ENCODE assay signal across 1 cellular context in genomic region chr14:89351958-89352404, GRCh38.
TF ChIP-seq lines count a peak whose summit lies in the region.

No MANE protein-coding gene starts in this region.

TF ChIP-seq in HepG2, 621 proteins besides CTCF, POLR2A, EP300 and RAD21 (continued from another document and continues in another):
- TF ChIP-seq KLF16 (CRISPR knock-in tag; IDR thresholded peaks at IDR 0.05) (no peak), CHD4 (IDR thresholded peaks at IDR 0.05; ENCODE audit: borderline replicate concordance, low read length) (peak; percentile 98), TOPORS (CRISPR knock-in tag; IDR thresholded peaks at IDR 0.05) (no peak), SALL1 (CRISPR knock-in tag; IDR thresholded peaks at IDR 0.05) (peak; percentile 8; the same call in 1 of the 2 replicates), NFATC3 (CRISPR knock-in tag; IDR thresholded peaks at IDR 0.05) (no peak; the same call in 1 of the 2 replicates), ZSCAN9 (CRISPR knock-in tag; IDR thresholded peaks at IDR 0.05; ENCODE audit: borderline replicate concordance) (peak; percentile 69; the same call in 1 of the 2 replicates), NR0B2 (CRISPR knock-in tag; IDR thresholded peaks at IDR 0.05) (no peak), ZFP41 (CRISPR knock-in tag; IDR thresholded peaks at IDR 0.05; ENCODE audit: borderline replicate concordance) (no peak), ZSCAN12 (CRISPR knock-in tag; IDR thresholded peaks at IDR 0.05) (no peak), ZNF530 (CRISPR knock-in tag; IDR thresholded peaks at IDR 0.05; ENCODE audit: low read depth) (no peak), ZNF513 (CRISPR knock-in tag; conservative IDR thresholded peaks at IDR 0.05) (no peak), FIP1L1 (IDR thresholded peaks at IDR 0.05; ENCODE audit: borderline replicate concordance, insufficient read depth, low read depth, low read length) (no peak), ZNF619 (CRISPR knock-in tag; IDR thresholded peaks at IDR 0.05) (no peak), POGK (CRISPR knock-in tag; conservative IDR thresholded peaks at IDR 0.05) (no peak), PPARG (CRISPR knock-in tag; conservative IDR thresholded peaks at IDR 0.05) (peak; percentile 61), NR2F1 (CRISPR knock-in tag; IDR thresholded peaks at IDR 0.05) (peak; percentile 75 to 87), YEATS2 (CRISPR knock-in tag; IDR thresholded peaks at IDR 0.05; ENCODE audit: borderline replicate concordance) (peak; percentile 20; the same call in 1 of the 2 replicates), SP4 (CRISPR knock-in tag; IDR thresholded peaks at IDR 0.05) (0 out of 2 replicates have a peak, but pooled peaks have one; percentile 12), ZNF546 (CRISPR knock-in tag; conservative IDR thresholded peaks at IDR 0.05) (no peak), ZSCAN30 (CRISPR knock-in tag; IDR thresholded peaks at IDR 0.05) (no peak), ZNF34 (CRISPR knock-in tag; IDR thresholded peaks at IDR 0.05; ENCODE audit: borderline replicate concordance) (no peak; the same call in 1 of the 2 replicates), MTF2 (CRISPR knock-in tag; IDR thresholded peaks at IDR 0.05; ENCODE audit: borderline replicate concordance) (no peak), NFIC (IDR thresholded peaks at IDR 0.05; ENCODE audit: low read length) (peak; percentile 77; the same call in 1 of the 2 replicates), ZKSCAN5 (CRISPR knock-in tag; IDR thresholded peaks at IDR 0.05) (no peak), NFAT5 (CRISPR knock-in tag; IDR thresholded peaks at IDR 0.05) (no peak), CCDC6 (CRISPR knock-in tag; IDR thresholded peaks at IDR 0.05) (no peak), RELA (CRISPR knock-in tag; IDR thresholded peaks at IDR 0.05) (no peak), THAP7 (CRISPR knock-in tag; IDR thresholded peaks at IDR 0.05) (no peak), ZNF780A (CRISPR knock-in tag; IDR thresholded peaks at IDR 0.05) (no peak), TAF1 (CRISPR knock-in tag; IDR thresholded peaks at IDR 0.05) (no peak)
- TF ChIP-seq, protein P1, sequence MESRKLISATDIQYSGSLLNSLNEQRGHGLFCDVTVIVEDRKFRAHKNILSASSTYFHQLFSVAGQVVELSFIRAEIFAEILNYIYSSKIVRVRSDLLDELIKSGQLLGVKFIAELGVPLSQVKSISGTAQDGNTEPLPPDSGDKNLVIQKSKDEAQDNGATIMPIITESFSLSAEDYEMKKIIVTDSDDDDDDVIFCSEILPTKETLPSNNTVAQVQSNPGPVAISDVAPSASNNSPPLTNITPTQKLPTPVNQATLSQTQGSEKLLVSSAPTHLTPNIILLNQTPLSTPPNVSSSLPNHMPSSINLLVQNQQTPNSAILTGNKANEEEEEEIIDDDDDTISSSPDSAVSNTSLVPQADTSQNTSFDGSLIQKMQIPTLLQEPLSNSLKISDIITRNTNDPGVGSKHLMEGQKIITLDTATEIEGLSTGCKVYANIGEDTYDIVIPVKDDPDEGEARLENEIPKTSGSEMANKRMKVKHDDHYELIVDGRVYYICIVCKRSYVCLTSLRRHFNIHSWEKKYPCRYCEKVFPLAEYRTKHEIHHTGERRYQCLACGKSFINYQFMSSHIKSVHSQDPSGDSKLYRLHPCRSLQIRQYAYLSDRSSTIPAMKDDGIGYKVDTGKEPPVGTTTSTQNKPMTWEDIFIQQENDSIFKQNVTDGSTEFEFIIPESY (CRISPR knock-in tag; IDR thresholded peaks at IDR 0.05) = no peak
- TF ChIP-seq, protein P2, sequence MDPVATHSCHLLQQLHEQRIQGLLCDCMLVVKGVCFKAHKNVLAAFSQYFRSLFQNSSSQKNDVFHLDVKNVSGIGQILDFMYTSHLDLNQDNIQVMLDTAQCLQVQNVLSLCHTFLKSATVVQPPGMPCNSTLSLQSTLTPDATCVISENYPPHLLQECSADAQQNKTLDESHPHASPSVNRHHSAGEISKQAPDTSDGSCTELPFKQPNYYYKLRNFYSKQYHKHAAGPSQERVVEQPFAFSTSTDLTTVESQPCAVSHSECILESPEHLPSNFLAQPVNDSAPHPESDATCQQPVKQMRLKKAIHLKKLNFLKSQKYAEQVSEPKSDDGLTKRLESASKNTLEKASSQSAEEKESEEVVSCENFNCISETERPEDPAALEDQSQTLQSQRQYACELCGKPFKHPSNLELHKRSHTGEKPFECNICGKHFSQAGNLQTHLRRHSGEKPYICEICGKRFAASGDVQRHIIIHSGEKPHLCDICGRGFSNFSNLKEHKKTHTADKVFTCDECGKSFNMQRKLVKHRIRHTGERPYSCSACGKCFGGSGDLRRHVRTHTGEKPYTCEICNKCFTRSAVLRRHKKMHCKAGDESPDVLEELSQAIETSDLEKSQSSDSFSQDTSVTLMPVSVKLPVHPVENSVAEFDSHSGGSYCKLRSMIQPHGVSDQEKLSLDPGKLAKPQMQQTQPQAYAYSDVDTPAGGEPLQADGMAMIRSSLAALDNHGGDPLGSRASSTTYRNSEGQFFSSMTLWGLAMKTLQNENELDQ (CRISPR knock-in tag; IDR thresholded peaks at IDR 0.05; ENCODE audit: borderline replicate concordance) = no peak
- TF ChIP-seq, protein P3, sequence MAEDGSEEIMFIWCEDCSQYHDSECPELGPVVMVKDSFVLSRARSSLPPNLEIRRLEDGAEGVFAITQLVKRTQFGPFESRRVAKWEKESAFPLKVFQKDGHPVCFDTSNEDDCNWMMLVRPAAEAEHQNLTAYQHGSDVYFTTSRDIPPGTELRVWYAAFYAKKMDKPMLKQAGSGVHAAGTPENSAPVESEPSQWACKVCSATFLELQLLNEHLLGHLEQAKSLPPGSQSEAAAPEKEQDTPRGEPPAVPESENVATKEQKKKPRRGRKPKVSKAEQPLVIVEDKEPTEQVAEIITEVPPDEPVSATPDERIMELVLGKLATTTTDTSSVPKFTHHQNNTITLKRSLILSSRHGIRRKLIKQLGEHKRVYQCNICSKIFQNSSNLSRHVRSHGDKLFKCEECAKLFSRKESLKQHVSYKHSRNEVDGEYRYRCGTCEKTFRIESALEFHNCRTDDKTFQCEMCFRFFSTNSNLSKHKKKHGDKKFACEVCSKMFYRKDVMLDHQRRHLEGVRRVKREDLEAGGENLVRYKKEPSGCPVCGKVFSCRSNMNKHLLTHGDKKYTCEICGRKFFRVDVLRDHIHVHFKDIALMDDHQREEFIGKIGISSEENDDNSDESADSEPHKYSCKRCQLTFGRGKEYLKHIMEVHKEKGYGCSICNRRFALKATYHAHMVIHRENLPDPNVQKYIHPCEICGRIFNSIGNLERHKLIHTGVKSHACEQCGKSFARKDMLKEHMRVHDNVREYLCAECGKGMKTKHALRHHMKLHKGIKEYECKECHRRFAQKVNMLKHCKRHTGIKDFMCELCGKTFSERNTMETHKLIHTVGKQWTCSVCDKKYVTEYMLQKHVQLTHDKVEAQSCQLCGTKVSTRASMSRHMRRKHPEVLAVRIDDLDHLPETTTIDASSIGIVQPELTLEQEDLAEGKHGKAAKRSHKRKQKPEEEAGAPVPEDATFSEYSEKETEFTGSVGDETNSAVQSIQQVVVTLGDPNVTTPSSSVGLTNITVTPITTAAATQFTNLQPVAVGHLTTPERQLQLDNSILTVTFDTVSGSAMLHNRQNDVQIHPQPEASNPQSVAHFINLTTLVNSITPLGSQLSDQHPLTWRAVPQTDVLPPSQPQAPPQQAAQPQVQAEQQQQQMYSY (CRISPR knock-in tag; IDR thresholded peaks at IDR 0.05) = no peak
- TF ChIP-seq, protein P4, sequence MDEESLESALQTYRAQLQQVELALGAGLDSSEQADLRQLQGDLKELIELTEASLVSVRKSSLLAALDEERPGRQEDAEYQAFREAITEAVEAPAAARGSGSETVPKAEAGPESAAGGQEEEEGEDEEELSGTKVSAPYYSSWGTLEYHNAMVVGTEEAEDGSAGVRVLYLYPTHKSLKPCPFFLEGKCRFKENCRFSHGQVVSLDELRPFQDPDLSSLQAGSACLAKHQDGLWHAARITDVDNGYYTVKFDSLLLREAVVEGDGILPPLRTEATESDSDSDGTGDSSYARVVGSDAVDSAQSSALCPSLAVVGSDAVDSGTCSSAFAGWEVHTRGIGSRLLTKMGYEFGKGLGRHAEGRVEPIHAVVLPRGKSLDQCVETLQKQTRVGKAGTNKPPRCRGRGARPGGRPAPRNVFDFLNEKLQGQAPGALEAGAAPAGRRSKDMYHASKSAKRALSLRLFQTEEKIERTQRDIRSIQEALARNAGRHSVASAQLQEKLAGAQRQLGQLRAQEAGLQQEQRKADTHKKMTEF (CRISPR knock-in tag; IDR thresholded peaks at IDR 0.05) = 0 out of 2 replicates have a peak, but pooled peaks have one; percentile 23
- TF ChIP-seq, protein P5, sequence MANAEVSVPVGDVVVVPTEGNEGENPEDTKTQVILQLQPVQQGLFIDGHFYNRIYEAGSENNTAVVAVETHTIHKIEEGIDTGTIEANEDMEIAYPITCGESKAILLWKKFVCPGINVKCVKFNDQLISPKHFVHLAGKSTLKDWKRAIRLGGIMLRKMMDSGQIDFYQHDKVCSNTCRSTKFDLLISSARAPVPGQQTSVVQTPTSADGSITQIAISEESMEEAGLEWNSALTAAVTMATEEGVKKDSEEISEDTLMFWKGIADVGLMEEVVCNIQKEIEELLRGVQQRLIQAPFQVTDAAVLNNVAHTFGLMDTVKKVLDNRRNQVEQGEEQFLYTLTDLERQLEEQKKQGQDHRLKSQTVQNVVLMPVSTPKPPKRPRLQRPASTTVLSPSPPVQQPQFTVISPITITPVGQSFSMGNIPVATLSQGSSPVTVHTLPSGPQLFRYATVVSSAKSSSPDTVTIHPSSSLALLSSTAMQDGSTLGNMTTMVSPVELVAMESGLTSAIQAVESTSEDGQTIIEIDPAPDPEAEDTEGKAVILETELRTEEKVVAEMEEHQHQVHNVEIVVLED (CRISPR knock-in tag; IDR thresholded peaks at IDR 0.05; ENCODE audit: borderline replicate concordance) = no peak
